8 cellular contexts compared by ENCODE assay signal in the genomic region with DNA sequence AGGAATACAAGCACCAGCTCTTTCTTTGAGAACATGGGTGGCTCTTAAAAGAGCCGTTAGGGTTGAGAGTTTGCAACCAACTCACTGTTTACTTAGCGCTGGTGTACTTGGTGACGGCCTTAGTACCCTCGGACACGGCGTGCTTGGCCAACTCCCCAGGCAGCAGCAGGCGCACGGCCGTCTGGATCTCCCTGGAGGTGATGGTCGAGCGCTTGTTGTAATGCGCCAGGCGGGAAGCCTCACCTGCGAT.
DNase-seq lines count a peak whose midpoint lies in the region; ATAC-seq, FAIRE-seq and TF ChIP-seq lines count a peak whose summit lies in the region.
"Not testable (repeated sequence)": the region's sequence is repeated elsewhere in the genome, so short reads cannot be mapped to it uniquely, and the experiment has no call there.

No MANE protein-coding gene starts in this region.

- TF ChIP-seq CTCF in BJ (IDR thresholded peaks at IDR 0.05; ENCODE audit: insufficient read depth, low read depth, low read length); WI38 (IDR thresholded peaks at IDR 0.05; ENCODE audit: low read depth, low read length); endothelial cell of umbilical vein (IDR thresholded peaks at IDR 0.05; ENCODE audit: extremely low read depth in 1 of 2, insufficient read depth in 1 of 2, low read depth in 1 of 2, low read length in 2 of 2); lower leg skin (IDR thresholded peaks at IDR 0.05): not testable (repeated sequence)

- peak overlapping the region; percentile 88 for H3K4me2 ChIP-seq in endothelial cell of umbilical vein (ENCODE audit: insufficient read depth, low read length)

- not testable (repeated sequence) for H3K36me3 Mint-ChIP-seq in stimulated activated effector memory CD8-positive, alpha-beta T cell treated with anti-CD3 and anti-CD28 coated beads, Interleukin-12 subunit alpha, Interleukin-12 subunit beta, amount 100 ng/mL, for 72 hours

- intact Hi-C loops in endothelial cell of umbilical vein (cut with micrococcal nuclease) = loop anchor here (1.0 to 10.0 kb wide), 11 partner anchors 14 to 1105 kb away; partner anchors contain the start of gene ABT1
- intact Hi-C loops in lower leg skin (cut with DNase I; ENCODE audit: low total_unique reads) = not testable (repeated sequence)

- not testable (repeated sequence) for H3K27me3 ChIP-seq in BJ (ENCODE audit: control insufficient read depth, insufficient read depth, low read length); MG63; endothelial cell of umbilical vein (ENCODE audit: control insufficient read depth in 2 of 2, insufficient read depth in 2 of 2, low read length in 2 of 2)

- H3K9me3 Mint-ChIP-seq in stimulated activated effector memory CD8-positive, alpha-beta T cell treated with anti-CD3 and anti-CD28 coated beads, Interleukin-12 subunit alpha, Interleukin-12 subunit beta, amount 100 ng/mL, for 72 hours = not testable (repeated sequence)

- POLR2A ChIA-PET in BJ (lab: Charles Lee) (interaction anchor here (0.5 to 3.8 kb wide), 11 partner anchors 14 to 1087 kb away, joined by 3 to 74 read pairs (median 3); a partner anchor contains a TSS), endothelial cell of umbilical vein (lab: Charles Lee) (interaction anchor here (0.6 to 4.5 kb wide), 22 partner anchors 11 to 1135 kb away, joined by 3 to 107 read pairs (median 5); partner anchors contain the start of gene ZSCAN26)

- 0% methylated on average over 4 to 8 of the region's 14 CpGs for WGBS in lower leg skin, 2 donors

- ATAC-seq in HG02759 (IDR thresholded peaks at IDR 0.05; ENCODE audit: unreplicated experiment) = peak; percentile 14
- ATAC-seq in stimulated activated effector memory CD8-positive, alpha-beta T cell treated with anti-CD3 and anti-CD28 coated beads, Interleukin-12 subunit alpha, Interleukin-12 subunit beta, amount 100 ng/mL, for 72 hours = peak; percentile 35

- peak overlapping the region; percentile 77 for H3K9ac ChIP-seq in endothelial cell of umbilical vein (replicated peaks; ENCODE audit: extremely low read depth, insufficient read depth, low read length)

- not testable (repeated sequence) for H3K4me1 Mint-ChIP-seq in stimulated activated effector memory CD8-positive, alpha-beta T cell treated with anti-CD3 and anti-CD28 coated beads, Interleukin-12 subunit alpha, Interleukin-12 subunit beta, amount 100 ng/mL, for 72 hours

- H3K4me1 ChIP-seq in endothelial cell of umbilical vein (ENCODE audit: control insufficient read depth, extremely low read depth, insufficient read depth, low read length) = peaks cover 23% of the 10 kb centered on the region

- H3K4me3 Mint-ChIP-seq in stimulated activated effector memory CD8-positive, alpha-beta T cell treated with anti-CD3 and anti-CD28 coated beads, Interleukin-12 subunit alpha, Interleukin-12 subunit beta, amount 100 ng/mL, for 72 hours = not testable (repeated sequence)

- BruUV-seq in endothelial cell of umbilical vein (replicated peaks; lab: Mats Ljungman, UMichigan) = TSS peak; percentile 98

- H3K4me3 ChIP-seq in BJ (ENCODE audit: low read depth, low read length) (peak overlapping the region; percentile 52), MG63 (peak overlapping the region; percentile 65), WI38 (ENCODE audit: low read depth, low read length) (peak overlapping the region; percentile 63), endothelial cell of umbilical vein (replicated peaks in 1 of 3; ENCODE audit: insufficient read depth in 1 of 3, low read depth in 1 of 3, low read length in 3 of 3) (peak overlapping the region; percentile 25 to 81 (median 37)), lower leg skin (ENCODE audit: low read depth, poor library complexity, severe bottlenecking) (peak overlapping the region; percentile 30)

- H4K20me1 ChIP-seq in endothelial cell of umbilical vein (replicated peaks; ENCODE audit: control insufficient read depth, extremely low read depth, insufficient read depth, low read length) = not testable (repeated sequence)

- not testable (repeated sequence) for H2AFZ ChIP-seq in endothelial cell of umbilical vein (ENCODE audit: low read depth, low read length)

- DNase-seq in BJ (ENCODE audit: low read depth); MG63; endothelial cell of umbilical vein (ENCODE audit: low read depth, low spot score); lower leg skin (ENCODE audit: low spot score in 2 of 2); stimulated activated effector memory CD8-positive, alpha-beta T cell treated with anti-CD3 and anti-CD28 coated beads, Interleukin-12 subunit alpha, Interleukin-12 subunit beta, amount 100 ng/mL, for 72 hours (ENCODE audit: low spot score in 2 of 2): not testable (repeated sequence)

- TF ChIP-seq POLR2A in GM19099 (IDR thresholded peaks at IDR 0.05; ENCODE audit: extremely low read depth, insufficient read length, low read depth) = peak; percentile 95
- peak; percentile 83 for TF ChIP-seq POLR2A in endothelial cell of umbilical vein (IDR thresholded peaks at IDR 0.05; ENCODE audit: low read depth, low read length)
- TF ChIP-seq POLR2A in lower leg skin (IDR thresholded peaks at IDR 0.05) = not testable (repeated sequence)

- not testable (repeated sequence) for H3K27ac Mint-ChIP-seq in stimulated activated effector memory CD8-positive, alpha-beta T cell treated with anti-CD3 and anti-CD28 coated beads, Interleukin-12 subunit alpha, Interleukin-12 subunit beta, amount 100 ng/mL, for 72 hours

- not testable (repeated sequence) for H3K9me3 ChIP-seq in MG63; endothelial cell of umbilical vein (replicated peaks; ENCODE audit: control insufficient read depth, insufficient read depth, low read length)

- H3K79me2 ChIP-seq in endothelial cell of umbilical vein (ENCODE audit: control insufficient read depth, insufficient read depth, low read length) = not testable (repeated sequence)

- not testable (repeated sequence) for H3K9me1 ChIP-seq in endothelial cell of umbilical vein (replicated peaks; ENCODE audit: control insufficient read depth, extremely low read depth, insufficient read depth, low read length)

- CTCF ChIA-PET in BJ (lab: Yijun Ruan, JAX) (interaction anchor here (0.6 to 1.1 kb wide), 2 partner anchors 23 to 825 kb away, joined by 3 read pairs; no protein-coding TSS in a partner anchor), endothelial cell of umbilical vein (lab: Charles Lee) (interaction anchor here (2.6 kb wide), 1 partner anchor 14 kb away, joined by 31 read pairs; a partner anchor contains a TSS)

- H3K27ac ChIP-seq in endothelial cell of umbilical vein (ENCODE audit: insufficient read depth, low read depth, low read length) = peak overlapping the region; percentile 82

- not testable (repeated sequence) for FAIRE-seq in endothelial cell of umbilical vein (lab: Jason Lieb, UNC)

- dilution Hi-C loops in endothelial cell of umbilical vein (cut with MboI; ENCODE audit: extremely low pct_ligation_motif_present, low sequenced_read_pairs) = not testable (repeated sequence)

- H3K36me3 ChIP-seq in BJ (ENCODE audit: control insufficient read depth, insufficient read depth, low read length); MG63; endothelial cell of umbilical vein (ENCODE audit: control insufficient read depth in 2 of 2, extremely low read depth in 1 of 2, insufficient read depth in 2 of 2, low read length in 2 of 2): not testable (repeated sequence)

TF ChIP-seq in endothelial cell of umbilical vein, 7 proteins besides CTCF, POLR2A, EP300 and RAD21:
- TF ChIP-seq POLR2AphosphoS5 (IDR thresholded peaks at IDR 0.05; ENCODE audit: insufficient read depth, low read depth, low read length) = peak; percentile 56
